20 cellular contexts compared by ENCODE assay signal in genomic region chr12:90338365-90338764, GRCh38.
DNase-seq lines count a peak whose midpoint lies in the region; ATAC-seq and TF ChIP-seq lines count a peak whose summit lies in the region.
"Had no signal": no experiment of that assay in that cellular context is flagged by ENCODE, and none has a peak within 500 bp of the region (broad histone marks: within the 10 kb centered on the region; RNA-seq: fewer than 3 reads in every experiment).

No MANE protein-coding gene starts in this region.

- intact Hi-C loops in breast epithelium (cut with DNase I; ENCODE audit: low total_unique reads) = no loop called here
- intact Hi-C loops in activated CD8-positive, alpha-beta T cell treated with anti-CD3 and anti-CD28 coated beads for 36 hours (cut with micrococcal nuclease) = no loop called here

- peak overlapping the region; percentile 10 for H3K27ac Mint-ChIP-seq in endodermal cell
- no peak overlapping the region for H3K27ac Mint-ChIP-seq in activated CD8-positive, alpha-beta T cell treated with anti-CD3 and anti-CD28 coated beads for 36 hours
- H3K27ac Mint-ChIP-seq: B cell; CD4-positive, CD25-positive, alpha-beta regulatory T cell; CD8-positive, alpha-beta T cell had no signal

- WGBS in endodermal cell (ENCODE audit: insufficient coverage in 1 of 2, insufficient read length in 1 of 2), 2 experiments = 4% methylated on average over 2 of the region's 2 CpGs; no CpG with 5 or more reads in 1 of the 2 experiments

- POLR2A ChIA-PET in activated CD8-positive, alpha-beta T cell treated with anti-CD3 and anti-CD28 coated beads for 36 hours (lab: Charles Lee) = no interaction called here

- H3K4me3 Mint-ChIP-seq in endodermal cell = no peak overlapping the region
- H3K4me3 Mint-ChIP-seq in activated CD8-positive, alpha-beta T cell treated with anti-CD3 and anti-CD28 coated beads for 36 hours = no peak overlapping the region
- H3K4me3 Mint-ChIP-seq: B cell; CD4-positive, CD25-positive, alpha-beta regulatory T cell; CD8-positive, alpha-beta T cell had no signal

- peaks cover 7% of the 10 kb centered on the region for H3K27me3 ChIP-seq in NT2/D1 (ENCODE audit: insufficient read depth, insufficient read length)
- H3K27me3 ChIP-seq in endodermal cell (ENCODE audit: control insufficient read depth, insufficient read depth, low read length, poor library complexity, severe bottlenecking) = no peaks in the 10 kb centered on the region
- H3K27me3 ChIP-seq in iPS-18a (ENCODE audit: control insufficient read depth, insufficient read depth, low read length) = peaks cover 38% of the 10 kb centered on the region
- H3K27me3 ChIP-seq in breast epithelium = no peaks in the 10 kb centered on the region
- H3K27me3 ChIP-seq: BLaER1 had no signal

- no peaks in the 10 kb centered on the region for H3K36me3 Mint-ChIP-seq in endodermal cell (ENCODE audit: low read depth)
- H3K36me3 Mint-ChIP-seq in activated CD8-positive, alpha-beta T cell treated with anti-CD3 and anti-CD28 coated beads for 36 hours (ENCODE audit: low read depth) = no peaks in the 10 kb centered on the region
- H3K36me3 Mint-ChIP-seq: CD4-positive, CD25-positive, alpha-beta regulatory T cell; CD8-positive, alpha-beta T cell had no signal

- H3K9me3 ChIP-seq in NT2/D1 (ENCODE audit: insufficient read depth, low read length) (no peaks in the 10 kb centered on the region), endodermal cell (ENCODE audit: control insufficient read depth, low read length) (no peaks in the 10 kb centered on the region), iPS-18a (ENCODE audit: control insufficient read depth, low read depth, low read length) (no peaks in the 10 kb centered on the region), breast epithelium (no peaks in the 10 kb centered on the region)
- H3K9me3 ChIP-seq: BLaER1, Caco-2 had no signal

- peaks cover 31% of the 10 kb centered on the region for H3K4me1 Mint-ChIP-seq in endodermal cell
- H3K4me1 Mint-ChIP-seq in activated CD8-positive, alpha-beta T cell treated with anti-CD3 and anti-CD28 coated beads for 36 hours (ENCODE audit: low read depth) = no peaks in the 10 kb centered on the region
- H3K4me1 Mint-ChIP-seq: B cell; CD4-positive, CD25-positive, alpha-beta regulatory T cell had no signal

- TF ChIP-seq CTCF in endodermal cell (conservative IDR thresholded peaks at IDR 0.05) = no peak
- no peak for TF ChIP-seq CTCF in breast epithelium (IDR thresholded peaks at IDR 0.05)
- no peak for TF ChIP-seq CTCF in activated CD8-positive, alpha-beta T cell treated with anti-CD3 and anti-CD28 coated beads for 36 hours (IDR thresholded peaks at IDR 0.05)

- H3K9ac ChIP-seq in NT2/D1 (ENCODE audit: insufficient read length, low read depth) (no peak overlapping the region), endodermal cell (ENCODE audit: extremely low read depth, low read length, poor library complexity, severe bottlenecking) (no peak overlapping the region), iPS-18a (ENCODE audit: low read length) (no peak overlapping the region)
- H3K9ac ChIP-seq: BLaER1 had no signal

- TF ChIP-seq POLR2A in breast epithelium (IDR thresholded peaks at IDR 0.05) = no peak

- CTCF ChIA-PET in activated CD8-positive, alpha-beta T cell treated with anti-CD3 and anti-CD28 coated beads for 36 hours (lab: Charles Lee) = no interaction called here

- H3K4me1 ChIP-seq in NT2/D1 (ENCODE audit: insufficient read depth, insufficient read length) = no peaks in the 10 kb centered on the region
- H3K4me1 ChIP-seq in endodermal cell (ENCODE audit: control insufficient read depth, insufficient read depth, low read length) = no peaks in the 10 kb centered on the region
- peaks cover 26% of the 10 kb centered on the region for H3K4me1 ChIP-seq in iPS-18a (ENCODE audit: control insufficient read depth, low read depth, low read length)
- H3K4me1 ChIP-seq in breast epithelium = no peaks in the 10 kb centered on the region
- H3K4me1 ChIP-seq: BLaER1, Caco-2 had no signal

- H3K4me3 ChIP-seq in NT2/D1 (ENCODE audit: insufficient read length, low read depth) = no peak overlapping the region
- no peak overlapping the region for H3K4me3 ChIP-seq in endodermal cell (ENCODE audit: low read length)
- H3K4me3 ChIP-seq in iPS-18a (ENCODE audit: low read length) = peak overlapping the region; percentile 3
- no peak overlapping the region for H3K4me3 ChIP-seq in breast epithelium
- H3K4me3 ChIP-seq: BLaER1, GM12878 had no signal

- H3K36me3 ChIP-seq in NT2/D1 (ENCODE audit: insufficient read depth, insufficient read length, low read length) = no peaks in the 10 kb centered on the region
- H3K36me3 ChIP-seq in endodermal cell (ENCODE audit: control insufficient read depth, insufficient read depth, low read length) = no peaks in the 10 kb centered on the region
- no peaks in the 10 kb centered on the region for H3K36me3 ChIP-seq in iPS-18a (ENCODE audit: control insufficient read depth, low read depth, low read length)
- H3K36me3 ChIP-seq in breast epithelium = no peaks in the 10 kb centered on the region
- H3K36me3 ChIP-seq: BLaER1 had no signal

- no peak for ATAC-seq in GM21390 (IDR thresholded peaks at IDR 0.05; ENCODE audit: unreplicated experiment)
- ATAC-seq in activated CD8-positive, alpha-beta T cell treated with anti-CD3 and anti-CD28 coated beads for 36 hours = no peak
- ATAC-seq: CD8-positive, alpha-beta T cell; GM12878 had no signal

- no peaks in the 10 kb centered on the region for H3K9me3 Mint-ChIP-seq in endodermal cell
- H3K9me3 Mint-ChIP-seq in activated CD8-positive, alpha-beta T cell treated with anti-CD3 and anti-CD28 coated beads for 36 hours = no peaks in the 10 kb centered on the region
- H3K9me3 Mint-ChIP-seq: CD8-positive, alpha-beta T cell had no signal

- DNase-seq in NT2/D1 (ENCODE audit: low read depth, low spot score) = peak; percentile 8
- peak; percentile 54 for DNase-seq in endodermal cell
- no peak for DNase-seq in breast epithelium (ENCODE audit: low spot score in 2 of 2)
- DNase-seq in A172 (ENCODE audit: low spot score) = no peak
- no peak for DNase-seq in activated CD8-positive, alpha-beta T cell treated with anti-CD3 and anti-CD28 coated beads for 36 hours
- DNase-seq: Caco-2; CD4-positive, CD25-positive, alpha-beta regulatory T cell; CD8-positive, alpha-beta T cell; DMS153; DND-41; GDM1; GOT3; H7; HCEC 1CT had no signal

- H3K27me3 Mint-ChIP-seq in endodermal cell (ENCODE audit: insufficient read depth) = peaks cover 3% of the 10 kb centered on the region
- peaks cover 6% of the 10 kb centered on the region for H3K27me3 Mint-ChIP-seq in activated CD8-positive, alpha-beta T cell treated with anti-CD3 and anti-CD28 coated beads for 36 hours
- H3K27me3 Mint-ChIP-seq: CD4-positive, CD25-positive, alpha-beta regulatory T cell had no signal

- H3K27ac ChIP-seq in endodermal cell (ENCODE audit: low read depth, low read length) (no peak overlapping the region), iPS-18a (ENCODE audit: low read length) (no peak overlapping the region), breast epithelium (no peak overlapping the region)
- H3K27ac ChIP-seq: BLaER1, C4-2B had no signal

Comparison
In these comparisons a context has a peak if more than half of its experiments do, and no peak if none do; other contexts are left out.
1. DNase-seq: peak in NT2/D1 (single experiment) and endodermal cell (single experiment); none in breast epithelium (0 of 2), A172 (single experiment) and activated CD8-positive, alpha-beta T cell treated with anti-CD3 and anti-CD28 coated beads for 36 hours (single experiment).